In the genomic region with DNA sequence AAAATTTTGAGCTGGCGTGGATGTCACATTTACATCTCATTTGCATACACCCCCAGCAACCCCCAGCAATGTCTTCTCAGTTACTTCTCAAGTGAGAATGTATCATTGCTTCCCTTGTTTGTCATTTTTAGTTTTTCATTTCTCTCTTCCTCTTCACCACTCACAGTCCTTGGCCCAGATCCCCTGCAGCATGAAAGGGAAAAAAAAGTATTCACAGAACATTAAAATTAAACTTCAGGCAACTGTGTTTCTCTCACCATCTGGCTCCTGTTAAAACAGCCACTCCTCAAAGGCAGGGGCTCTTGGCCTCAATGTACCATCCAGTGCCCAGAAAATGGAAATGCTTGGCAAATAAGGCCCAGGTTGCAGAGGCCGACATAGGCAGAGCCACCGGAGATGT, we compare ENCODE assay signal across 27 cellular contexts.
"Had no signal": no experiment of that assay in that cellular context is flagged by ENCODE, and none has a peak within 500 bp of the region (broad histone marks: within the 10 kb centered on the region; RNA-seq: fewer than 3 reads in every experiment).

No MANE protein-coding gene starts in this region.

- DNase-seq: naive thymus-derived CD8-positive, alpha-beta T cell; nephron progenitor cell; nucleus accumbens; ovary; psoas muscle; right cardiac atrium; right lobe of liver; sigmoid colon; small intestine; stimulated activated CD4-positive, alpha-beta T cell treated with anti-CD3 and anti-CD28 coated beads, Interleukin-15, amount 100 ng/mL, for 24 hours; stimulated activated CD4-positive, alpha-beta T cell treated with anti-CD3 and anti-CD28 coated beads, Interleukin-2, amount 100 ng/mL, for 24 hours; stimulated activated CD4-positive, alpha-beta T cell treated with anti-CD3 and anti-CD28 coated beads, Interleukin-2, amount 100 ng/mL, for 48 hours; stimulated activated CD4-positive, alpha-beta T cell treated with anti-CD3 and anti-CD28 coated beads, Interleukin-4, amount 100 ng/mL, for 24 hours; stimulated activated naive B cell treated with anti-CD40 and anti-IgM and Interleukin-4, amounts not matched to agents 10 μg/mL and 1 μg/mL and 100 μg/mL, for 72 hours; stimulated activated naive CD4-positive, alpha-beta T cell treated with Interleukin-2 at 50 U/mL for 16 hours; stomach; testis; tibial artery; transverse colon; upper lobe of right lung; uterus had no signal

- H3K4me3 Mint-ChIP-seq: naive thymus-derived CD8-positive, alpha-beta T cell; natural killer cell treated with Interleukin-12 subunit alpha and Interleukin-12 subunit beta and Interleukin-15 and Interleukin-18, amount 100 ng/mL, for 72 hours; nephron progenitor cell; neural crest cell; stimulated activated effector memory CD8-positive, alpha-beta T cell treated with anti-CD3 and anti-CD28 coated beads, Interleukin-12 subunit alpha, Interleukin-12 subunit beta, amount 100 ng/mL, for 72 hours; stimulated activated naive B cell treated with anti-CD40 and anti-IgM and Interleukin-4, amounts not matched to agents 10 μg/mL and 1 μg/mL and 100 μg/mL, for 72 hours; stimulated activated naive CD8-positive, alpha-beta T cell treated with anti-CD3 and anti-CD28 coated beads, Interleukin-15, Interleukin-2, amounts not matched to agents 100 ng/mL and 50 ng/mL, for 24 hours; type B pancreatic cell had no signal

- H3K27me3 Mint-ChIP-seq: progenitor cell of endocrine pancreas had no signal

- H3K36me3 Mint-ChIP-seq: naive thymus-derived CD8-positive, alpha-beta T cell; natural killer cell treated with Interleukin-12 subunit alpha and Interleukin-12 subunit beta and Interleukin-15 and Interleukin-18, amount 100 ng/mL, for 72 hours; stimulated activated effector memory CD8-positive, alpha-beta T cell treated with anti-CD3 and anti-CD28 coated beads, Interleukin-12 subunit alpha, Interleukin-12 subunit beta, amount 100 ng/mL, for 72 hours; stimulated activated naive B cell treated with anti-CD40 and anti-IgM and Interleukin-4, amounts not matched to agents 10 μg/mL and 1 μg/mL and 100 μg/mL, for 72 hours; type B pancreatic cell had no signal

- ATAC-seq: naive thymus-derived CD8-positive, alpha-beta T cell; natural killer cell treated with Interleukin-12 subunit alpha and Interleukin-12 subunit beta and Interleukin-15 and Interleukin-18, amount 100 ng/mL, for 72 hours; psoas muscle; right cardiac atrium; right lobe of liver; stimulated activated effector memory CD8-positive, alpha-beta T cell treated with anti-CD3 and anti-CD28 coated beads, Interleukin-12 subunit alpha, Interleukin-12 subunit beta, amount 100 ng/mL, for 72 hours; stimulated activated naive B cell treated with anti-CD40 and anti-IgM and Interleukin-4, amounts not matched to agents 10 μg/mL and 1 μg/mL and 100 μg/mL, for 72 hours; upper lobe of right lung had no signal

- H3K4me1 Mint-ChIP-seq: naive thymus-derived CD8-positive, alpha-beta T cell; nephron progenitor cell; neural crest cell had no signal

- H3K27ac Mint-ChIP-seq: naive thymus-derived CD8-positive, alpha-beta T cell; natural killer cell treated with Interleukin-12 subunit alpha and Interleukin-12 subunit beta and Interleukin-15 and Interleukin-18, amount 100 ng/mL, for 72 hours; nephron progenitor cell; progenitor cell of endocrine pancreas; stimulated activated effector memory CD8-positive, alpha-beta T cell treated with anti-CD3 and anti-CD28 coated beads, Interleukin-12 subunit alpha, Interleukin-12 subunit beta, amount 100 ng/mL, for 72 hours; stimulated activated naive B cell treated with anti-CD40 and anti-IgM and Interleukin-4, amounts not matched to agents 10 μg/mL and 1 μg/mL and 100 μg/mL, for 72 hours; stimulated activated naive CD8-positive, alpha-beta T cell treated with anti-CD3 and anti-CD28 coated beads, Interleukin-15, Interleukin-2, amounts not matched to agents 100 ng/mL and 50 ng/mL, for 24 hours; type B pancreatic cell had no signal

- H3K9me3 Mint-ChIP-seq: naive thymus-derived CD8-positive, alpha-beta T cell; nephron progenitor cell; neural crest cell; stimulated activated effector memory CD8-positive, alpha-beta T cell treated with anti-CD3 and anti-CD28 coated beads, Interleukin-12 subunit alpha, Interleukin-12 subunit beta, amount 100 ng/mL, for 72 hours; stimulated activated naive CD8-positive, alpha-beta T cell treated with anti-CD3 and anti-CD28 coated beads, Interleukin-15, Interleukin-2, amounts not matched to agents 100 ng/mL and 50 ng/mL, for 24 hours; type B pancreatic cell had no signal
